ENCODE assay signal across 9 cellular contexts in the genomic region with DNA sequence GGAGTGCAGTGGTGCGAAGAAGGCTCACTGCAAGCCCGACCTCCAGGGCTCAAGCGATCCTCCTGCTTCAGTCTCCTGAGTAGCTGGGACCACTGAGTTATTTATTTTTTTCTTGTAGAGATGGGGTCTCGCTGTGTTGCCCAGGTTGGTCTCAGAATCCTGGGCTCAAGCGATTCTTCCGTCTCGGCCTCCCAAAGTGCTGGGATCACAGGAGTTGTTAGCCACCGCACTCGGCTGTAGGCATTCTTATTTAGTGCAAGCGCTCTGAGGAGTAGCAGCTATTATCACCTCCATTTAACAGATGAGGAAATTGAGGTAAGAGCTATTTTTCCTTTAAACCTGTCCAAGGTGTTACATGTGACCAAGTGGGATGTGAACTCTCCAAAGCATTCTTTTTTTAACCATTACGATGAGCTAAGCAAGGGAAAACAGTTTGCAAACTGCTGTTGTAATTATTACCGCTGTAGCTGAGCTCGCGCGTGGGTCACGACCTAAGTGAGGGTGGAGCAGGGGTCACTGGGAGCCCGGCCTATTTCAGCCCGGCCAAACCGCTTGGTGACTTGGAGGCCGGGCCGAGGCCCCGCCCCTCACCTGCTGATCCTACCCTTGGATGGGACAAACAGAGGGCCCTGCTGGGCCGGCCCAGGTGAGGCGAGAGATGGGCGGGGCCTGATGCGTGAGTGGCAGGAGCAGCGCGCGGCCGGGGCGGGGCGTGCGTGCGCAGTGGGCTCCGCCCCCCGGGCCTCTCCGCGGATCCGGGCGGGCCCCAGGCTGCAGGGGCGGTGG. TPM values are rescaled to one million over a fixed set of nuclear protein-coding genes. Genes with fewer than 3 reads are reported as not detected.
A peak's percentile ranks its signal among the peaks of the same experiment; 100 is the strongest.
DNase-seq lines count a peak whose midpoint lies in the region; ATAC-seq, FAIRE-seq and TF ChIP-seq lines count a peak whose summit lies in the region.
"Had no signal": no experiment of that assay in that cellular context is flagged by ENCODE, and none has a peak within 500 bp of the region (broad histone marks: within the 10 kb centered on the region; RNA-seq: fewer than 3 reads in every experiment).

No MANE protein-coding gene starts in this region.

- H3K27me3 ChIP-seq in astrocyte (ENCODE audit: insufficient read depth, low read length) (peaks cover 28% of the 10 kb centered on the region), rectal smooth muscle tissue (ENCODE audit: control insufficient read depth, insufficient read depth, low read length) (no peaks in the 10 kb centered on the region)

- H3K4me2 ChIP-seq in astrocyte (ENCODE audit: low read length): peak overlapping the region; percentile 88

- no peak overlapping the region for H2AFZ ChIP-seq in astrocyte (ENCODE audit: low read depth, low read length)

- peak overlapping the region; percentile 75 for H3K4me3 Mint-ChIP-seq in astrocyte (ENCODE audit: unreplicated experiment)

- H3K27me3 Mint-ChIP-seq in astrocyte (ENCODE audit: low read depth, unreplicated experiment): peaks cover 40% of the 10 kb centered on the region

- H3K27ac ChIP-seq in astrocyte (ENCODE audit: low read depth, low read length) (no peak overlapping the region), rectal smooth muscle tissue (ENCODE audit: low read depth, low read length) (no peak overlapping the region)

- no peaks in the 10 kb centered on the region for H3K79me2 ChIP-seq in astrocyte (ENCODE audit: insufficient read depth, low read length)

- peak overlapping the region; percentile 44 for H3K4me3 ChIP-seq in astrocyte (ENCODE audit: insufficient read depth, low read depth, low read length)
- peak overlapping the region; percentile 62 for H3K4me3 ChIP-seq in rectal smooth muscle tissue (ENCODE audit: low read length)

- peaks cover 14% of the 10 kb centered on the region for H3K4me1 ChIP-seq in astrocyte (ENCODE audit: insufficient read depth, low read length)
- peaks cover 2% of the 10 kb centered on the region for H3K4me1 ChIP-seq in rectal smooth muscle tissue (ENCODE audit: control insufficient read depth, insufficient read depth, low read length)

- FAIRE-seq in astrocyte (lab: Jason Lieb, UNC) (no peak), urothelium cell line (lab: Jason Lieb, UNC) (peak; percentile 92)

- no peaks in the 10 kb centered on the region for H3K9me3 ChIP-seq in astrocyte (ENCODE audit: insufficient read depth, low read depth, low read length)

- H4K20me1 ChIP-seq in astrocyte (ENCODE audit: insufficient read depth, low read length): no peaks in the 10 kb centered on the region

- no peak overlapping the region for H3K9ac ChIP-seq in astrocyte (ENCODE audit: low read length)
- no peak overlapping the region for H3K9ac ChIP-seq in rectal smooth muscle tissue (ENCODE audit: low read length)

- peaks cover 2% of the 10 kb centered on the region for H3K4me1 Mint-ChIP-seq in astrocyte (ENCODE audit: low read depth, unreplicated experiment)

- ATAC-seq in HG02588 (IDR thresholded peaks at IDR 0.05; ENCODE audit: unreplicated experiment): peak; percentile 77

- DNase-seq in GM03348 (ENCODE audit: low spot score) (peak; percentile 98), NCI-H128 (lab: John Stamatoyannopoulos, UW; ENCODE audit: unreplicated experiment) (peak; percentile 23), T1000 (lab: John Stamatoyannopoulos, UW) (peak; percentile 75), astrocyte (ENCODE audit: low read depth) (no peak), hepatic stellate cell (ENCODE audit: low spot score) (peak; percentile 82), urothelium cell line (ENCODE audit: low spot score) (peak; percentile 98)

- no peaks in the 10 kb centered on the region for H3K9me3 Mint-ChIP-seq in astrocyte (ENCODE audit: unreplicated experiment)

- H3K36me3 ChIP-seq in astrocyte (ENCODE audit: insufficient read depth, low read length): no peaks in the 10 kb centered on the region
- H3K36me3 ChIP-seq in rectal smooth muscle tissue (ENCODE audit: control insufficient read depth, insufficient read depth, low read length): no peaks in the 10 kb centered on the region

- H3K27ac Mint-ChIP-seq in astrocyte (ENCODE audit: unreplicated experiment): no peak overlapping the region

- H3K36me3 Mint-ChIP-seq in astrocyte (ENCODE audit: low read depth, unreplicated experiment): no peaks in the 10 kb centered on the region

- TF ChIP-seq CTCF in astrocyte (IDR thresholded peaks at IDR 0.05; ENCODE audit: insufficient read depth, low read depth, low read length): no peak

RNA-seq across cellular contexts. Expression of a gene that starts 0.4 kb away (rescaled TPM):
- total RNA-seq in astrocyte: 3.3 and 5.9 TPM in 2 replicates

RNA-seq across cellular contexts. Expression of a gene that starts 10.8 kb away (rescaled TPM):
- not detected in 2 replicates for total RNA-seq in astrocyte
- total RNA-seq: subcutaneous adipose tissue had no signal
